10 cellular contexts compared by ENCODE assay signal in genomic region chr19:34317311-34317927, GRCh38. TPM values are rescaled to one million over a fixed set of nuclear protein-coding genes. Genes with fewer than 3 reads are reported as not detected.
A peak's percentile ranks its signal among the peaks of the same experiment; 100 is the strongest.
DNase-seq lines count a peak whose midpoint lies in the region; ATAC-seq and TF ChIP-seq lines count a peak whose summit lies in the region.
"Had no signal": no experiment of that assay in that cellular context is flagged by ENCODE, and none has a peak within 500 bp of the region (broad histone marks: within the 10 kb centered on the region; RNA-seq: fewer than 3 reads in every experiment).

No MANE protein-coding gene starts in this region.

- peak overlapping the region; percentile 43 for H3K27ac Mint-ChIP-seq in activated CD4-positive, alpha-beta T cell treated with anti-CD3 and anti-CD28 coated beads, Interleukin-2, amount 10 ng/mL, durations not matched to agents 7 days and 5 days
- no peak overlapping the region for H3K27ac Mint-ChIP-seq in activated T-helper 2 cell treated with anti-CD3 and anti-CD28 coated beads, Interferon-gamma antibody, Interleukin-2, Interleukin-4, amounts not matched to agents 10 μg/mL and 5 μg/mL and 100 μg/mL, durations not matched to agents 14 hours and 24 hours and 36 hours

- H3K4me1 Mint-ChIP-seq in activated CD4-positive, alpha-beta T cell treated with anti-CD3 and anti-CD28 coated beads, Interleukin-2, amount 10 ng/mL, durations not matched to agents 7 days and 5 days = peaks cover 36% of the 10 kb centered on the region
- peaks cover 40% of the 10 kb centered on the region for H3K4me1 Mint-ChIP-seq in activated T-cell treated with anti-CD3 and anti-CD28 coated beads, Interleukin-2, amount 50 U/mL, for 4 hours (ENCODE audit: low read depth)
- H3K4me1 Mint-ChIP-seq in activated T-helper 2 cell treated with anti-CD3 and anti-CD28 coated beads, Interferon-gamma antibody, Interleukin-2, Interleukin-4, amounts not matched to agents 10 μg/mL and 5 μg/mL and 100 μg/mL, durations not matched to agents 14 hours and 24 hours and 36 hours (ENCODE audit: low read depth) = peaks cover 4% of the 10 kb centered on the region

- WGBS in hepatocyte (ENCODE audit: low lambda C conversion rate, missing lambda C conversion rate) = 90% methylated on average over 6 of the region's 6 CpGs

- H4K20me1 ChIP-seq in hepatocyte (ENCODE audit: insufficient read depth, poor library complexity, severe bottlenecking) = no peaks in the 10 kb centered on the region

- peaks cover 11% of the 10 kb centered on the region for H3K36me3 Mint-ChIP-seq in activated CD4-positive, alpha-beta T cell treated with anti-CD3 and anti-CD28 coated beads, Interleukin-2, amount 10 ng/mL, durations not matched to agents 7 days and 5 days (ENCODE audit: low read depth)
- H3K36me3 Mint-ChIP-seq in activated T-cell treated with anti-CD3 and anti-CD28 coated beads, Interleukin-2, amount 50 U/mL, for 4 hours (ENCODE audit: insufficient read depth) = peaks cover 8% of the 10 kb centered on the region
- H3K36me3 Mint-ChIP-seq in activated T-helper 2 cell treated with anti-CD3 and anti-CD28 coated beads, Interferon-gamma antibody, Interleukin-2, Interleukin-4, amounts not matched to agents 10 μg/mL and 5 μg/mL and 100 μg/mL, durations not matched to agents 14 hours and 24 hours and 36 hours (ENCODE audit: low read depth) = no peaks in the 10 kb centered on the region

- no peak overlapping the region for H3K4me3 ChIP-seq in hepatocyte

- TF ChIP-seq CTCF in hepatocyte (IDR thresholded peaks at IDR 0.05; ENCODE audit: poor library complexity) = no peak

- peaks cover 4% of the 10 kb centered on the region for H3K4me1 ChIP-seq in hepatocyte (ENCODE audit: insufficient read depth)

- peak; percentile 61 to 80 for ATAC-seq in activated T-cell treated with anti-CD3 and anti-CD28 coated beads, Interleukin-2, amount 50 U/mL, for 4 hours
- peak; percentile 52 for ATAC-seq in stimulated activated naive CD8-positive, alpha-beta T cell treated with anti-CD3 and anti-CD28 coated beads, Interleukin-15, Interleukin-2, amounts not matched to agents 100 U/mL and 50 U/mL, for 24 hours
- no peak for ATAC-seq in HG03378 (IDR thresholded peaks at IDR 0.05; ENCODE audit: unreplicated experiment)

- H2AFZ ChIP-seq in hepatocyte = no peak overlapping the region

- no peaks in the 10 kb centered on the region for H3K27me3 ChIP-seq in hepatocyte

- POLR2A ChIA-PET in activated CD4-positive, alpha-beta T cell treated with anti-CD3 and anti-CD28 coated beads, Interleukin-2, amount 10 ng/mL, durations not matched to agents 7 days and 5 days (lab: Charles Lee) = no interaction called here

- no peak overlapping the region for H3K4me3 Mint-ChIP-seq in activated CD4-positive, alpha-beta T cell treated with anti-CD3 and anti-CD28 coated beads, Interleukin-2, amount 10 ng/mL, durations not matched to agents 7 days and 5 days
- H3K4me3 Mint-ChIP-seq in activated T-cell treated with anti-CD3 and anti-CD28 coated beads, Interleukin-2, amount 50 U/mL, for 4 hours = peak overlapping the region; percentile 33
- no peak overlapping the region for H3K4me3 Mint-ChIP-seq in activated T-helper 2 cell treated with anti-CD3 and anti-CD28 coated beads, Interferon-gamma antibody, Interleukin-2, Interleukin-4, amounts not matched to agents 10 μg/mL and 5 μg/mL and 100 μg/mL, durations not matched to agents 14 hours and 24 hours and 36 hours (ENCODE audit: low read depth)

- H3K27me3 Mint-ChIP-seq in activated CD4-positive, alpha-beta T cell treated with anti-CD3 and anti-CD28 coated beads, Interleukin-2, amount 10 ng/mL, durations not matched to agents 7 days and 5 days = no peaks in the 10 kb centered on the region
- H3K27me3 Mint-ChIP-seq in activated T-cell treated with anti-CD3 and anti-CD28 coated beads, Interleukin-2, amount 50 U/mL, for 4 hours (ENCODE audit: low read depth) = no peaks in the 10 kb centered on the region
- H3K27me3 Mint-ChIP-seq in activated T-helper 2 cell treated with anti-CD3 and anti-CD28 coated beads, Interferon-gamma antibody, Interleukin-2, Interleukin-4, amounts not matched to agents 10 μg/mL and 5 μg/mL and 100 μg/mL, durations not matched to agents 14 hours and 24 hours and 36 hours (ENCODE audit: low read depth) = no peaks in the 10 kb centered on the region

- peak; percentile 21 for DNase-seq in activated CD4-positive, alpha-beta T cell treated with anti-CD3 and anti-CD28 coated beads, Interleukin-2, amount 10 ng/mL, durations not matched to agents 7 days and 5 days
- no peak for DNase-seq in activated CD4-positive, alpha-beta T cell treated with anti-CD3 and anti-CD28 coated beads, Interleukin-2, amount 50 U/mL, for 48 hours
- DNase-seq in activated T-cell treated with anti-CD3 and anti-CD28 coated beads, Interleukin-2, amount 50 U/mL, for 4 hours = no peak
- DNase-seq in hepatocyte (ENCODE audit: low spot score) (peak; percentile 27), NCI-H1417 treated with DMSO at 0.1 percent for 48 hours (lab: John Stamatoyannopoulos, UW) (no peak)
- no peak for DNase-seq in stimulated activated naive CD8-positive, alpha-beta T cell treated with anti-CD3 and anti-CD28 coated beads, Interleukin-15, Interleukin-2, amounts not matched to agents 100 U/mL and 50 U/mL, for 24 hours
- no peak for DNase-seq in activated T-helper 2 cell treated with anti-CD3 and anti-CD28 coated beads, Interferon-gamma antibody, Interleukin-2, Interleukin-4, amounts not matched to agents 10 μg/mL and 5 μg/mL and 100 μg/mL, durations not matched to agents 14 hours and 24 hours and 36 hours (ENCODE audit: low spot score)
- DNase-seq: anterior cingulate cortex, NCI-H774 had no signal

- no peaks in the 10 kb centered on the region for H3K9me3 ChIP-seq in hepatocyte (ENCODE audit: low read depth)

- intact Hi-C loops in activated T-helper 2 cell treated with anti-CD3 and anti-CD28 coated beads, Interferon-gamma antibody, Interleukin-2, Interleukin-4, amounts not matched to agents 10 μg/mL and 5 μg/mL and 100 μg/mL, durations not matched to agents 14 hours and 24 hours and 36 hours (cut with micrococcal nuclease) = no loop called here

- H3K4me2 ChIP-seq in hepatocyte = no peak overlapping the region

- no peaks in the 10 kb centered on the region for H3K9me3 Mint-ChIP-seq in activated CD4-positive, alpha-beta T cell treated with anti-CD3 and anti-CD28 coated beads, Interleukin-2, amount 10 ng/mL, durations not matched to agents 7 days and 5 days
- no peaks in the 10 kb centered on the region for H3K9me3 Mint-ChIP-seq in activated T-cell treated with anti-CD3 and anti-CD28 coated beads, Interleukin-2, amount 50 U/mL, for 4 hours
- H3K9me3 Mint-ChIP-seq in activated T-helper 2 cell treated with anti-CD3 and anti-CD28 coated beads, Interferon-gamma antibody, Interleukin-2, Interleukin-4, amounts not matched to agents 10 μg/mL and 5 μg/mL and 100 μg/mL, durations not matched to agents 14 hours and 24 hours and 36 hours = no peaks in the 10 kb centered on the region

- H3K9me2 ChIP-seq in hepatocyte (replicated peaks; ENCODE audit: insufficient read depth) = no peaks in the 10 kb centered on the region

- H3K79me2 ChIP-seq in hepatocyte = peaks cover 23% of the 10 kb centered on the region

- H3K27ac ChIP-seq in hepatocyte = peak overlapping the region; percentile 58

- no peaks in the 10 kb centered on the region for H3K36me3 ChIP-seq in hepatocyte (replicated peaks; ENCODE audit: insufficient read depth, low read depth)

- CTCF ChIA-PET in activated CD4-positive, alpha-beta T cell treated with anti-CD3 and anti-CD28 coated beads, Interleukin-2, amount 10 ng/mL, durations not matched to agents 7 days and 5 days (lab: Charles Lee) = interaction anchor here (1.2 kb wide), 1 partner anchor 36 kb away, joined by 3 read pairs; no protein-coding TSS in a partner anchor

RNA-seq across cellular contexts. Expression of gene GPI, which starts 47.6 kb away (rescaled TPM):
- 100 to 1,000 TPM; 404 to 442 TPM for total RNA-seq in activated CD4-positive, alpha-beta T cell treated with anti-CD3 and anti-CD28 coated beads, Interleukin-2, amount 10 ng/mL, durations not matched to agents 7 days and 5 days
- total RNA-seq in activated T-cell treated with anti-CD3 and anti-CD28 coated beads, Interleukin-2, amount 50 U/mL, for 4 hours = 100 to 1,000 TPM; 383 to 449 (median 421) TPM
- total RNA-seq in hepatocyte = 82.9 and 117 TPM in 2 replicates
- polyA plus RNA-seq in hepatocyte = 120 and 124 TPM in 2 replicates
- 622 and 630 TPM in 2 replicates for total RNA-seq in activated T-helper 2 cell treated with anti-CD3 and anti-CD28 coated beads, Interferon-gamma antibody, Interleukin-2, Interleukin-4, amounts not matched to agents 10 μg/mL and 5 μg/mL and 100 μg/mL, durations not matched to agents 14 hours and 24 hours and 36 hours

Comparison
In these comparisons a context has a peak if more than half of its experiments do, and no peak if none do; other contexts are left out.
1. DNase-seq: peak in activated CD4-positive, alpha-beta T cell treated with anti-CD3 and anti-CD28 coated beads, Interleukin-2, amount 10 ng/mL, durations not matched to agents 7 days and 5 days (single experiment) and hepatocyte (single experiment); none in activated CD4-positive, alpha-beta T cell treated with anti-CD3 and anti-CD28 coated beads, Interleukin-2, amount 50 U/mL, for 48 hours (0 of 2), activated T-cell treated with anti-CD3 and anti-CD28 coated beads, Interleukin-2, amount 50 U/mL, for 4 hours (single experiment), stimulated activated naive CD8-positive, alpha-beta T cell treated with anti-CD3 and anti-CD28 coated beads, Interleukin-15, Interleukin-2, amounts not matched to agents 100 U/mL and 50 U/mL, for 24 hours (single experiment), NCI-H1417 treated with DMSO at 0.1 percent for 48 hours (single experiment) and activated T-helper 2 cell treated with anti-CD3 and anti-CD28 coated beads, Interferon-gamma antibody, Interleukin-2, Interleukin-4, amounts not matched to agents 10 μg/mL and 5 μg/mL and 100 μg/mL, durations not matched to agents 14 hours and 24 hours and 36 hours (single experiment).